1 cellular context compared by ENCODE assay signal in the genomic region with DNA sequence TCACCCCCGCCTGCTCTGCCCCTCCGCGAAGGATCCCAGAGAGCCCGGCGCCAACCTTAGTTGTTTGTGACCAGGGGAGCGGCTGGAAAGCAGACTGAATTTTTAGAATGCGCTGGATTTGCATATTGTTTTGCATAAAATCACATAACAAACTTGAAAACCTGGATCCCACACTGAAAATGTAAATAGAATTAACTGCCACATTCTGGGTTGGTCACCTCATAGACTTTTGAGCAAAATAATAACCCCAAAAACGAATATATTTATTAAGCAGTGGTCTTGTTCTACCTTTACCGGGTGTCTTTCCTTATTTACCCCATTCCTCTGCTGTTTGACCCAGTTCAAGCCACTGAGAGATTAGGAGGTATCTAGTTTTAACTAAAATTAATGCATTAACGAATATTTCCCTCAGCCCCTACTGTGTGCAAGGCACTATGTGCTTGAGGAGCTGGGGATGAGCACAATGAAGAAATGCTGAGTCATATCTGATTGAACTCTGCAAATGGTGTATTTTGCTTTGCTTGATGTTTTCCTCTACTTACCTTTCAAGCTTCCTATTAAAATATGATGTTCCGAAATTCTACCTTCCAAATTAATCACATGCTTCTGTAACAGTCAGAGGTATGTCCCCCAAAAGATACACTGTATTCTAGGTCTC.
TF ChIP-seq lines count a peak whose summit lies in the region.

No MANE protein-coding gene starts in this region.

TF ChIP-seq in K562, 482 proteins besides CTCF, POLR2A, EP300 and RAD21 (continued from another document and continues in another):
- TF ChIP-seq, protein P1, sequence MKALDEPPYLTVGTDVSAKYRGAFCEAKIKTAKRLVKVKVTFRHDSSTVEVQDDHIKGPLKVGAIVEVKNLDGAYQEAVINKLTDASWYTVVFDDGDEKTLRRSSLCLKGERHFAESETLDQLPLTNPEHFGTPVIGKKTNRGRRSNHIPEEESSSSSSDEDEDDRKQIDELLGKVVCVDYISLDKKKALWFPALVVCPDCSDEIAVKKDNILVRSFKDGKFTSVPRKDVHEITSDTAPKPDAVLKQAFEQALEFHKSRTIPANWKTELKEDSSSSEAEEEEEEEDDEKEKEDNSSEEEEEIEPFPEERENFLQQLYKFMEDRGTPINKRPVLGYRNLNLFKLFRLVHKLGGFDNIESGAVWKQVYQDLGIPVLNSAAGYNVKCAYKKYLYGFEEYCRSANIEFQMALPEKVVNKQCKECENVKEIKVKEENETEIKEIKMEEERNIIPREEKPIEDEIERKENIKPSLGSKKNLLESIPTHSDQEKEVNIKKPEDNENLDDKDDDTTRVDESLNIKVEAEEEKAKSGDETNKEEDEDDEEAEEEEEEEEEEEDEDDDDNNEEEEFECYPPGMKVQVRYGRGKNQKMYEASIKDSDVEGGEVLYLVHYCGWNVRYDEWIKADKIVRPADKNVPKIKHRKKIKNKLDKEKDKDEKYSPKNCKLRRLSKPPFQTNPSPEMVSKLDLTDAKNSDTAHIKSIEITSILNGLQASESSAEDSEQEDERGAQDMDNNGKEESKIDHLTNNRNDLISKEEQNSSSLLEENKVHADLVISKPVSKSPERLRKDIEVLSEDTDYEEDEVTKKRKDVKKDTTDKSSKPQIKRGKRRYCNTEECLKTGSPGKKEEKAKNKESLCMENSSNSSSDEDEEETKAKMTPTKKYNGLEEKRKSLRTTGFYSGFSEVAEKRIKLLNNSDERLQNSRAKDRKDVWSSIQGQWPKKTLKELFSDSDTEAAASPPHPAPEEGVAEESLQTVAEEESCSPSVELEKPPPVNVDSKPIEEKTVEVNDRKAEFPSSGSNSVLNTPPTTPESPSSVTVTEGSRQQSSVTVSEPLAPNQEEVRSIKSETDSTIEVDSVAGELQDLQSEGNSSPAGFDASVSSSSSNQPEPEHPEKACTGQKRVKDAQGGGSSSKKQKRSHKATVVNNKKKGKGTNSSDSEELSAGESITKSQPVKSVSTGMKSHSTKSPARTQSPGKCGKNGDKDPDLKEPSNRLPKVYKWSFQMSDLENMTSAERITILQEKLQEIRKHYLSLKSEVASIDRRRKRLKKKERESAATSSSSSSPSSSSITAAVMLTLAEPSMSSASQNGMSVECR (CRISPR knock-in tag; IDR thresholded peaks at IDR 0.05), result no peak
- TF ChIP-seq, protein P2, sequence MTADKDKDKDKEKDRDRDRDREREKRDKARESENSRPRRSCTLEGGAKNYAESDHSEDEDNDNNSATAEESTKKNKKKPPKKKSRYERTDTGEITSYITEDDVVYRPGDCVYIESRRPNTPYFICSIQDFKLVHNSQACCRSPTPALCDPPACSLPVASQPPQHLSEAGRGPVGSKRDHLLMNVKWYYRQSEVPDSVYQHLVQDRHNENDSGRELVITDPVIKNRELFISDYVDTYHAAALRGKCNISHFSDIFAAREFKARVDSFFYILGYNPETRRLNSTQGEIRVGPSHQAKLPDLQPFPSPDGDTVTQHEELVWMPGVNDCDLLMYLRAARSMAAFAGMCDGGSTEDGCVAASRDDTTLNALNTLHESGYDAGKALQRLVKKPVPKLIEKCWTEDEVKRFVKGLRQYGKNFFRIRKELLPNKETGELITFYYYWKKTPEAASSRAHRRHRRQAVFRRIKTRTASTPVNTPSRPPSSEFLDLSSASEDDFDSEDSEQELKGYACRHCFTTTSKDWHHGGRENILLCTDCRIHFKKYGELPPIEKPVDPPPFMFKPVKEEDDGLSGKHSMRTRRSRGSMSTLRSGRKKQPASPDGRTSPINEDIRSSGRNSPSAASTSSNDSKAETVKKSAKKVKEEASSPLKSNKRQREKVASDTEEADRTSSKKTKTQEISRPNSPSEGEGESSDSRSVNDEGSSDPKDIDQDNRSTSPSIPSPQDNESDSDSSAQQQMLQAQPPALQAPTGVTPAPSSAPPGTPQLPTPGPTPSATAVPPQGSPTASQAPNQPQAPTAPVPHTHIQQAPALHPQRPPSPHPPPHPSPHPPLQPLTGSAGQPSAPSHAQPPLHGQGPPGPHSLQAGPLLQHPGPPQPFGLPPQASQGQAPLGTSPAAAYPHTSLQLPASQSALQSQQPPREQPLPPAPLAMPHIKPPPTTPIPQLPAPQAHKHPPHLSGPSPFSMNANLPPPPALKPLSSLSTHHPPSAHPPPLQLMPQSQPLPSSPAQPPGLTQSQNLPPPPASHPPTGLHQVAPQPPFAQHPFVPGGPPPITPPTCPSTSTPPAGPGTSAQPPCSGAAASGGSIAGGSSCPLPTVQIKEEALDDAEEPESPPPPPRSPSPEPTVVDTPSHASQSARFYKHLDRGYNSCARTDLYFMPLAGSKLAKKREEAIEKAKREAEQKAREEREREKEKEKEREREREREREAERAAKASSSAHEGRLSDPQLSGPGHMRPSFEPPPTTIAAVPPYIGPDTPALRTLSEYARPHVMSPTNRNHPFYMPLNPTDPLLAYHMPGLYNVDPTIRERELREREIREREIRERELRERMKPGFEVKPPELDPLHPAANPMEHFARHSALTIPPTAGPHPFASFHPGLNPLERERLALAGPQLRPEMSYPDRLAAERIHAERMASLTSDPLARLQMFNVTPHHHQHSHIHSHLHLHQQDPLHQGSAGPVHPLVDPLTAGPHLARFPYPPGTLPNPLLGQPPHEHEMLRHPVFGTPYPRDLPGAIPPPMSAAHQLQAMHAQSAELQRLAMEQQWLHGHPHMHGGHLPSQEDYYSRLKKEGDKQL (CRISPR knock-in tag; IDR thresholded peaks at IDR 0.05; ENCODE audit: borderline replicate concordance), result no peak
- TF ChIP-seq, protein P3, sequence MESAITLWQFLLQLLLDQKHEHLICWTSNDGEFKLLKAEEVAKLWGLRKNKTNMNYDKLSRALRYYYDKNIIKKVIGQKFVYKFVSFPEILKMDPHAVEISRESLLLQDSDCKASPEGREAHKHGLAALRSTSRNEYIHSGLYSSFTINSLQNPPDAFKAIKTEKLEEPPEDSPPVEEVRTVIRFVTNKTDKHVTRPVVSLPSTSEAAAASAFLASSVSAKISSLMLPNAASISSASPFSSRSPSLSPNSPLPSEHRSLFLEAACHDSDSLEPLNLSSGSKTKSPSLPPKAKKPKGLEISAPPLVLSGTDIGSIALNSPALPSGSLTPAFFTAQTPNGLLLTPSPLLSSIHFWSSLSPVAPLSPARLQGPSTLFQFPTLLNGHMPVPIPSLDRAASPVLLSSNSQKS (CRISPR knock-in tag; IDR thresholded peaks at IDR 0.05), result no peak
- TF ChIP-seq, protein P4, sequence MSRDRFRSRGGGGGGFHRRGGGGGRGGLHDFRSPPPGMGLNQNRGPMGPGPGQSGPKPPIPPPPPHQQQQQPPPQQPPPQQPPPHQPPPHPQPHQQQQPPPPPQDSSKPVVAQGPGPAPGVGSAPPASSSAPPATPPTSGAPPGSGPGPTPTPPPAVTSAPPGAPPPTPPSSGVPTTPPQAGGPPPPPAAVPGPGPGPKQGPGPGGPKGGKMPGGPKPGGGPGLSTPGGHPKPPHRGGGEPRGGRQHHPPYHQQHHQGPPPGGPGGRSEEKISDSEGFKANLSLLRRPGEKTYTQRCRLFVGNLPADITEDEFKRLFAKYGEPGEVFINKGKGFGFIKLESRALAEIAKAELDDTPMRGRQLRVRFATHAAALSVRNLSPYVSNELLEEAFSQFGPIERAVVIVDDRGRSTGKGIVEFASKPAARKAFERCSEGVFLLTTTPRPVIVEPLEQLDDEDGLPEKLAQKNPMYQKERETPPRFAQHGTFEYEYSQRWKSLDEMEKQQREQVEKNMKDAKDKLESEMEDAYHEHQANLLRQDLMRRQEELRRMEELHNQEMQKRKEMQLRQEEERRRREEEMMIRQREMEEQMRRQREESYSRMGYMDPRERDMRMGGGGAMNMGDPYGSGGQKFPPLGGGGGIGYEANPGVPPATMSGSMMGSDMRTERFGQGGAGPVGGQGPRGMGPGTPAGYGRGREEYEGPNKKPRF (IDR thresholded peaks at IDR 0.05; ENCODE audit: low read depth, low read length), result no peak
- no peak for TF ChIP-seq CBX8 (IDR thresholded peaks at IDR 0.05; ENCODE audit: borderline replicate concordance, extremely low read depth, low read depth, low read length, poor library complexity, severe bottlenecking)
- TF ChIP-seq, protein P5, sequence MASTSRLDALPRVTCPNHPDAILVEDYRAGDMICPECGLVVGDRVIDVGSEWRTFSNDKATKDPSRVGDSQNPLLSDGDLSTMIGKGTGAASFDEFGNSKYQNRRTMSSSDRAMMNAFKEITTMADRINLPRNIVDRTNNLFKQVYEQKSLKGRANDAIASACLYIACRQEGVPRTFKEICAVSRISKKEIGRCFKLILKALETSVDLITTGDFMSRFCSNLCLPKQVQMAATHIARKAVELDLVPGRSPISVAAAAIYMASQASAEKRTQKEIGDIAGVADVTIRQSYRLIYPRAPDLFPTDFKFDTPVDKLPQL (IDR thresholded peaks at IDR 0.05; ENCODE audit: extremely low read depth, insufficient read length), result no peak
- no peak for TF ChIP-seq TSC22D4 (tag; IDR thresholded peaks at IDR 0.05)
- no peak for TF ChIP-seq PURB (CRISPR knock-in tag; IDR thresholded peaks at IDR 0.05; ENCODE audit: low read depth)
- no peak for TF ChIP-seq GATA2 (CRISPR knock-in tag; IDR thresholded peaks at IDR 0.05)
- no peak for TF ChIP-seq HIVEP1 (CRISPR knock-in tag; IDR thresholded peaks at IDR 0.05)
- no peak for TF ChIP-seq ZNF644 (tag; IDR thresholded peaks at IDR 0.05; ENCODE audit: low read depth)
- TF ChIP-seq SRSF7 (optimal IDR thresholded peaks at IDR 0.05; ENCODE audit: low read depth, low read length), result no peak
- TF ChIP-seq ZFP36 (IDR thresholded peaks at IDR 0.05; ENCODE audit: low read depth, low read length, partially characterized antibody), result no peak
- peak; percentile 94 for TF ChIP-seq C11orf30 (IDR thresholded peaks at IDR 0.05; ENCODE audit: low read depth)
- no peak for TF ChIP-seq PPARD (CRISPR knock-in tag; IDR thresholded peaks at IDR 0.05)
- TF ChIP-seq, protein P6, sequence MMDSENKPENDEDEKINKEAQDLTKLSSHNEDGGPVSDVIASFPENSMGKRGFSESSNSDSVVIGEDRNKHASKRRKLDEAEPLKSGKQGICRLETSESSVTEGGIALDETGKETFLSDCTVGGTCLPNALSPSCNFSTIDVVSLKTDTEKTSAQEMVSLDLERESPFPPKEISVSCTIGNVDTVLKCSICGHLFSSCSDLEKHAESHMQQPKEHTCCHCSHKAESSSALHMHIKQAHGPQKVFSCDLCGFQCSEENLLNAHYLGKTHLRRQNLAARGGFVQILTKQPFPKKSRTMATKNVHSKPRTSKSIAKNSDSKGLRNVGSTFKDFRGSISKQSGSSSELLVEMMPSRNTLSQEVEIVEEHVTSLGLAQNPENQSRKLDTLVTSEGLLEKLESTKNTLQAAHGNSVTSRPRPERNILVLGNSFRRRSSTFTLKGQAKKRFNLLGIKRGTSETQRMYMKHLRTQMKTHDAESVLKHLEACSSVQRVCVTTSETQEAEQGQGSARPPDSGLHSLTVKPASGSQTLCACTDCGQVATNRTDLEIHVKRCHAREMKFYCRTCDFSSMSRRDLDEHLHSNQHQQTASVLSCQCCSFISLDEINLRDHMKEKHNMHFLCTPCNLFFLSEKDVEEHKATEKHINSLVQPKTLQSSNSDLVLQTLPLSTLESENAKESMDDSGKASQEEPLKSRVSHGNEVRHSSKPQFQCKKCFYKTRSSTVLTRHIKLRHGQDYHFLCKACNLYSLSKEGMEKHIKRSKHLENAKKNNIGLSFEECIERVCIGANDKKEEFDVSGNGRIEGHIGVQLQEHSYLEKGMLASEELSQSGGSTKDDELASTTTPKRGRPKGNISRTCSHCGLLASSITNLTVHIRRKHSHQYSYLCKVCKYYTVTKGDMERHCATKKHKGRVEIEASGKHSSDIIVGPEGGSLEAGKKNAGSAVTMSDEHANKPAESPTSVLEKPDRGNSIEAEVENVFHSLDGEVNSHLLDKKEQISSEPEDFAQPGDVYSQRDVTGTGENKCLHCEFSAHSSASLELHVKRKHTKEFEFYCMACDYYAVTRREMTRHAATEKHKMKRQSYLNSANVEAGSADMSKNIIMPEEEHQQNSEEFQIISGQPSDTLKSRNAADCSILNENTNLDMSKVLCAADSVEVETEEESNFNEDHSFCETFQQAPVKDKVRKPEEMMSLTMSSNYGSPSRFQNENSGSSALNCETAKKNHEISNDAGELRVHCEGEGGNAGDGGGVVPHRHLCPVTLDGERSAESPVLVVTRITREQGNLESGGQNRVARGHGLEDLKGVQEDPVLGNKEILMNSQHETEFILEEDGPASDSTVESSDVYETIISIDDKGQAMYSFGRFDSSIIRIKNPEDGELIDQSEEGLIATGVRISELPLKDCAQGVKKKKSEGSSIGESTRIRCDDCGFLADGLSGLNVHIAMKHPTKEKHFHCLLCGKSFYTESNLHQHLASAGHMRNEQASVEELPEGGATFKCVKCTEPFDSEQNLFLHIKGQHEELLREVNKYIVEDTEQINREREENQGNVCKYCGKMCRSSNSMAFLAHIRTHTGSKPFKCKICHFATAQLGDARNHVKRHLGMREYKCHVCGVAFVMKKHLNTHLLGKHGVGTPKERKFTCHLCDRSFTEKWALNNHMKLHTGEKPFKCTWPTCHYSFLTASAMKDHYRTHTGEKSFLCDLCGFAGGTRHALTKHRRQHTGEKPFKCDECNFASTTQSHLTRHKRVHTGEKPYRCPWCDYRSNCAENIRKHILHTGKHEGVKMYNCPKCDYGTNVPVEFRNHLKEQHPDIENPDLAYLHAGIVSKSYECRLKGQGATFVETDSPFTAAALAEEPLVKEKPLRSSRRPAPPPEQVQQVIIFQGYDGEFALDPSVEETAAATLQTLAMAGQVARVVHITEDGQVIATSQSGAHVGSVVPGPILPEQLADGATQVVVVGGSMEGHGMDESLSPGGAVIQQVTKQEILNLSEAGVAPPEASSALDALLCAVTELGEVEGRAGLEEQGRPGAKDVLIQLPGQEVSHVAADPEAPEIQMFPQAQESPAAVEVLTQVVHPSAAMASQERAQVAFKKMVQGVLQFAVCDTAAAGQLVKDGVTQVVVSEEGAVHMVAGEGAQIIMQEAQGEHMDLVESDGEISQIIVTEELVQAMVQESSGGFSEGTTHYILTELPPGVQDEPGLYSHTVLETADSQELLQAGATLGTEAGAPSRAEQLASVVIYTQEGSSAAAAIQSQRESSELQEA (IDR thresholded peaks at IDR 0.05; ENCODE audit: low read depth), result no peak
- TF ChIP-seq BRD4 (IDR thresholded peaks at IDR 0.05), result no peak
- TF ChIP-seq KLF10 (CRISPR knock-in tag; IDR thresholded peaks at IDR 0.05), result no peak
- TF ChIP-seq, protein P7, sequence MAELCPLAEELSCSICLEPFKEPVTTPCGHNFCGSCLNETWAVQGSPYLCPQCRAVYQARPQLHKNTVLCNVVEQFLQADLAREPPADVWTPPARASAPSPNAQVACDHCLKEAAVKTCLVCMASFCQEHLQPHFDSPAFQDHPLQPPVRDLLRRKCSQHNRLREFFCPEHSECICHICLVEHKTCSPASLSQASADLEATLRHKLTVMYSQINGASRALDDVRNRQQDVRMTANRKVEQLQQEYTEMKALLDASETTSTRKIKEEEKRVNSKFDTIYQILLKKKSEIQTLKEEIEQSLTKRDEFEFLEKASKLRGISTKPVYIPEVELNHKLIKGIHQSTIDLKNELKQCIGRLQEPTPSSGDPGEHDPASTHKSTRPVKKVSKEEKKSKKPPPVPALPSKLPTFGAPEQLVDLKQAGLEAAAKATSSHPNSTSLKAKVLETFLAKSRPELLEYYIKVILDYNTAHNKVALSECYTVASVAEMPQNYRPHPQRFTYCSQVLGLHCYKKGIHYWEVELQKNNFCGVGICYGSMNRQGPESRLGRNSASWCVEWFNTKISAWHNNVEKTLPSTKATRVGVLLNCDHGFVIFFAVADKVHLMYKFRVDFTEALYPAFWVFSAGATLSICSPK (IDR thresholded peaks at IDR 0.05; ENCODE audit: borderline replicate concordance), result no peak
- TF ChIP-seq ARID1B (IDR thresholded peaks at IDR 0.05), result peak; percentile 19; the same call in 1 of the 2 replicates
- TF ChIP-seq, protein P8, sequence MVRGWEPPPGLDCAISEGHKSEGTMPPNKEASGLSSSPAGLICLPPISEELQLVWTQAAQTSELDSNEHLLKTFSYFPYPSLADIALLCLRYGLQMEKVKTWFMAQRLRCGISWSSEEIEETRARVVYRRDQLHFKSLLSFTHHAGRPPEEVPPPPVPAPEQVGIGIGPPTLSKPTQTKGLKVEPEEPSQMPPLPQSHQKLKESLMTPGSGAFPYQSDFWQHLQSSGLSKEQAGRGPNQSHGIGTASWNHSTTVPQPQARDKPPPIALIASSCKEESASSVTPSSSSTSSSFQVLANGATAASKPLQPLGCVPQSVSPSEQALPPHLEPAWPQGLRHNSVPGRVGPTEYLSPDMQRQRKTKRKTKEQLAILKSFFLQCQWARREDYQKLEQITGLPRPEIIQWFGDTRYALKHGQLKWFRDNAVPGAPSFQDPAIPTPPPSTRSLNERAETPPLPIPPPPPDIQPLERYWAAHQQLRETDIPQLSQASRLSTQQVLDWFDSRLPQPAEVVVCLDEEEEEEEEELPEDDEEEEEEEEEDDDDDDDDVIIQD (CRISPR knock-in tag; IDR thresholded peaks at IDR 0.05), result no peak
